In the genomic region with DNA sequence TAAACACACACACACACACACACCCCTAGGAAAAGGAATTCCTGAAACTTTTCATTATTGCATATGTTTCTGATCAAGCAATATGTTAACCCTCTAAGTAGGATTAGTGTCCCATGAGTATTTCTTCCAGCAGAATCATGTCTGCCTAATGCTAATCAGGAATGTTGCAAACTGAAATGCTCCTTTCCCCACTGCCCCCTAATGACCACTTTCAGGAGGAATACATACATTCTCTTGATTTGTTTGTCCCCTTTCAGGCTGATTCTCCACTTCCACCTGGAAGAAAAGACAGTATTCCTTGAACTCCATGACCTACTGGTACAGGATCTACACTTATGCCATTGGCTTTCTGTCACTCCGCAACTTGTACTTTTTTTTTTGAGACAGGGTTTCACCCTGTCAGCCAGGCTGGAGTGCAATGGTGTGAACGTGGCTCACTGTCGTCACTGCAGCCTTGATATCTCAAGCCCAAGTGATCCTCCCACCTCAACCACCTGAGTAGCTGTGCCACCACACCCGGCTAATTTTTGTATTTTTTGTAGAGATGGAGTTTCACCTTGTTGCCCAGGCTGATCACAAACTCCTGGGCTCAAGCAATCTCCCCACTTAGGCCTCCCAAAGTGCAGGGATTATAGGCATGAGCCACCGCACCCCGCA, we compare ENCODE assay signal across 1 cellular context.
TF ChIP-seq lines count a peak whose summit lies in the region.

No MANE protein-coding gene starts in this region.

TF ChIP-seq in H1, 55 proteins besides CTCF, POLR2A, EP300 and RAD21:
- no peak for TF ChIP-seq SP2 (IDR thresholded peaks at IDR 0.05; ENCODE audit: low read length)
- TF ChIP-seq RXRA (IDR thresholded peaks at IDR 0.05; ENCODE audit: insufficient read depth, low read depth, low read length) = no peak
- TF ChIP-seq PHF8 (conservative IDR thresholded peaks at IDR 0.05; ENCODE audit: low read depth, low read length) = no peak
- TF ChIP-seq, protein P1, sequence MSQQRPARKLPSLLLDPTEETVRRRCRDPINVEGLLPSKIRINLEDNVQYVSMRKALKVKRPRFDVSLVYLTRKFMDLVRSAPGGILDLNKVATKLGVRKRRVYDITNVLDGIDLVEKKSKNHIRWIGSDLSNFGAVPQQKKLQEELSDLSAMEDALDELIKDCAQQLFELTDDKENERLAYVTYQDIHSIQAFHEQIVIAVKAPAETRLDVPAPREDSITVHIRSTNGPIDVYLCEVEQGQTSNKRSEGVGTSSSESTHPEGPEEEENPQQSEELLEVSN (IDR thresholded peaks at IDR 0.05) = no peak
- TF ChIP-seq SIX5 (IDR thresholded peaks at IDR 0.05; ENCODE audit: low read depth, low read length) = no peak
- TF ChIP-seq GTF2F1 (IDR thresholded peaks at IDR 0.05; ENCODE audit: borderline replicate concordance, low read depth, low read length) = no peak
- no peak for TF ChIP-seq TCF12 (IDR thresholded peaks at IDR 0.05; ENCODE audit: low read depth, low read length)
